8 cellular contexts compared by ENCODE assay signal in the genomic region with DNA sequence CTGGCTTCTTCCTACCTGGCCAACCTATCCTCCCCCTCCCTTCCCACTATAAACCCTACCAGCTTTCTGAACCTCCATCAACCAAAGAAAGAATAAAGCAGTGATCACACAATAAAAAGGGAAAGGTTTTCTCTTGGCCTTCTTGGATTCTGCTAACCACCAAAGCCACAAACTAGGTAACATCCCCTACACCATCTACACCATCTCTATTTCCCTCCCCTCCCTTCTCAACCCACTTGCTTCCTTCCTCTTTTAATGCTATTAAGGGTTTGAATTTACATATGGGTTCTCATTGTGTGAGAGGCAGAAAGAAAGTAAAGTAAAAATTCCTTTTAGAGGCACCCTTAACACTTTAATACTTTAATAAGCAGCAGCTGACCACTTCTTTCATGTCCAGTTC. TPM values are rescaled to one million over a fixed set of nuclear protein-coding genes. Genes with fewer than 3 reads are reported as not detected.
DNase-seq lines count a peak whose midpoint lies in the region; ATAC-seq and TF ChIP-seq lines count a peak whose summit lies in the region.

No MANE protein-coding gene starts in this region.

- peak; percentile 47 for ATAC-seq in HG02973 (IDR thresholded peaks at IDR 0.05; ENCODE audit: unreplicated experiment)

- H3K4me2 ChIP-seq in smooth muscle cell = no peak overlapping the region

- H4K20me1 ChIP-seq in smooth muscle cell (ENCODE audit: low read depth) = no peaks in the 10 kb centered on the region

- H3K36me3 ChIP-seq in smooth muscle cell (ENCODE audit: low read depth) = no peaks in the 10 kb centered on the region

- H3K36me3 Mint-ChIP-seq in activated CD4-positive, alpha-beta T cell treated with anti-CD3 and anti-CD28 coated beads, Interleukin-2, amount 10 ng/mL, durations not matched to agents 7 days and 5 days (ENCODE audit: low read depth) = peaks cover 67% of the 10 kb centered on the region

- DNase-seq in activated CD4-positive, alpha-beta T cell treated with anti-CD3 and anti-CD28 coated beads, Interleukin-2, amount 10 ng/mL, durations not matched to agents 7 days and 5 days = no peak
- no peak for DNase-seq in activated CD4-positive, alpha-beta T cell treated with anti-CD3 and anti-CD28 coated beads for 48 hours
- DNase-seq in SIG-M5 treated with dmso at 0.1 percent for 504 hours (lab: John Stamatoyannopoulos, UW; ENCODE audit: unreplicated experiment) (peak; percentile 91), smooth muscle cell (lab: John Stamatoyannopoulos, UW; ENCODE audit: unreplicated experiment) (no peak), DMS53 (lab: John Stamatoyannopoulos, UW) (no peak), NCI-H2171 treated with DMSO at 0.1 percent for 48 hours (lab: John Stamatoyannopoulos, UW) (no peak), cerebellar cortex (ENCODE audit: low spot score) (no peak)

- no peak for TF ChIP-seq CTCF in smooth muscle cell (IDR thresholded peaks at IDR 0.05; ENCODE audit: borderline replicate concordance, insufficient read depth, poor library complexity, severe bottlenecking)

- peak overlapping the region; percentile 94 for H3K27ac ChIP-seq in smooth muscle cell (ENCODE audit: low read depth)

- peaks cover 3% of the 10 kb centered on the region for H3K4me1 ChIP-seq in smooth muscle cell (ENCODE audit: low read depth)

- H3K27ac Mint-ChIP-seq in activated CD4-positive, alpha-beta T cell treated with anti-CD3 and anti-CD28 coated beads, Interleukin-2, amount 10 ng/mL, durations not matched to agents 7 days and 5 days = peak overlapping the region; percentile 46

- H2AFZ ChIP-seq in smooth muscle cell (ENCODE audit: low read depth) = no peak overlapping the region

- no peaks in the 10 kb centered on the region for H3K79me2 ChIP-seq in smooth muscle cell (ENCODE audit: low read depth)

- H3K27me3 ChIP-seq in smooth muscle cell (ENCODE audit: low read depth) = no peaks in the 10 kb centered on the region

- H3K4me1 Mint-ChIP-seq in activated CD4-positive, alpha-beta T cell treated with anti-CD3 and anti-CD28 coated beads, Interleukin-2, amount 10 ng/mL, durations not matched to agents 7 days and 5 days = peaks cover 82% of the 10 kb centered on the region

- peaks cover 4% of the 10 kb centered on the region for H3F3A ChIP-seq in smooth muscle cell (ENCODE audit: low read depth)

- POLR2A ChIA-PET in activated CD4-positive, alpha-beta T cell treated with anti-CD3 and anti-CD28 coated beads, Interleukin-2, amount 10 ng/mL, durations not matched to agents 7 days and 5 days (lab: Charles Lee) = no interaction called here

- no peak overlapping the region for H3K9ac ChIP-seq in smooth muscle cell (ENCODE audit: low read depth)

- H3K9me3 ChIP-seq in smooth muscle cell (replicated peaks; ENCODE audit: low read depth) = no peaks in the 10 kb centered on the region

- CTCF ChIA-PET in activated CD4-positive, alpha-beta T cell treated with anti-CD3 and anti-CD28 coated beads, Interleukin-2, amount 10 ng/mL, durations not matched to agents 7 days and 5 days (lab: Charles Lee) = interaction anchor here (2.0 to 2.3 kb wide), 2 partner anchors 60 to 68 kb away, joined by 6 to 8 read pairs; no protein-coding TSS in a partner anchor

- no peaks in the 10 kb centered on the region for H3K27me3 Mint-ChIP-seq in activated CD4-positive, alpha-beta T cell treated with anti-CD3 and anti-CD28 coated beads, Interleukin-2, amount 10 ng/mL, durations not matched to agents 7 days and 5 days

- H3K4me3 ChIP-seq in smooth muscle cell = no peak overlapping the region

- peaks cover 1% of the 10 kb centered on the region for H3K9me3 Mint-ChIP-seq in activated CD4-positive, alpha-beta T cell treated with anti-CD3 and anti-CD28 coated beads, Interleukin-2, amount 10 ng/mL, durations not matched to agents 7 days and 5 days

- H3K4me3 Mint-ChIP-seq in activated CD4-positive, alpha-beta T cell treated with anti-CD3 and anti-CD28 coated beads, Interleukin-2, amount 10 ng/mL, durations not matched to agents 7 days and 5 days = peak overlapping the region; percentile 10

RNA-seq across cellular contexts. Expression of gene RSL24D1, which starts 25.8 kb away (rescaled TPM):
- 10 to 100 TPM; 78.6 to 81.2 TPM for total RNA-seq in activated CD4-positive, alpha-beta T cell treated with anti-CD3 and anti-CD28 coated beads, Interleukin-2, amount 10 ng/mL, durations not matched to agents 7 days and 5 days
- 76.9 and 99.7 TPM in 2 replicates for total RNA-seq in smooth muscle cell
- polyA plus RNA-seq in smooth muscle cell = 45.5 and 50.2 TPM in 2 replicates
